ENCODE assay signal across 17 cellular contexts in genomic region chr10:77984986-77985385, GRCh38.
"Had no signal": no experiment of that assay in that cellular context is flagged by ENCODE, and none has a peak within 500 bp of the region (broad histone marks: within the 10 kb centered on the region; RNA-seq: fewer than 3 reads in every experiment).

No MANE protein-coding gene starts in this region.

- H3K4me2 ChIP-seq: hepatocyte, neural progenitor cell had no signal

- H3K4me3 ChIP-seq: hepatocyte, neural progenitor cell, ovary, thoracic aorta had no signal

- H3K4me1 ChIP-seq: foreskin keratinocyte, neural progenitor cell had no signal

- H3K27ac ChIP-seq: epithelial cell of prostate, foreskin keratinocyte, hepatocyte, neural progenitor cell, ovary, thoracic aorta had no signal

- H3K79me2 ChIP-seq: hepatocyte had no signal

- DNase-seq: cerebellar nuclear complex; effector memory CD8-positive, alpha-beta T cell; foreskin keratinocyte; kidney; left cardiac atrium; natural killer cell; nucleus accumbens; ovary; right cardiac atrium; stimulated activated CD4-positive, alpha-beta T cell treated with anti-CD3 and anti-CD28 coated beads, Interleukin-4, amount 100 ng/mL, for 1 hour; stimulated activated CD8-positive, alpha-beta memory T cell treated with anti-CD3 and anti-CD28 coated beads, Interleukin-4, amount 100 ng/mL, for 48 hours; trophoblast cell had no signal

- H3K9me3 ChIP-seq: ovary, thoracic aorta had no signal

- H3K36me3 ChIP-seq: neural progenitor cell, ovary had no signal

- H2AFZ ChIP-seq: hepatocyte, neural progenitor cell had no signal

- ATAC-seq: effector memory CD8-positive, alpha-beta T cell; foreskin keratinocyte; left cardiac atrium; natural killer cell; right cardiac atrium; stimulated activated memory B cell treated with anti-CD40 and anti-IgM and Interleukin-4, amounts not matched to agents 10 μg/mL and 1 μg/mL and 100 μg/mL, for 72 hours had no signal

- H3K9ac ChIP-seq: neural progenitor cell had no signal

- H3K27me3 ChIP-seq: foreskin keratinocyte, hepatocyte, neural progenitor cell, ovary had no signal
